14 cellular contexts compared by ENCODE assay signal in the genomic region with DNA sequence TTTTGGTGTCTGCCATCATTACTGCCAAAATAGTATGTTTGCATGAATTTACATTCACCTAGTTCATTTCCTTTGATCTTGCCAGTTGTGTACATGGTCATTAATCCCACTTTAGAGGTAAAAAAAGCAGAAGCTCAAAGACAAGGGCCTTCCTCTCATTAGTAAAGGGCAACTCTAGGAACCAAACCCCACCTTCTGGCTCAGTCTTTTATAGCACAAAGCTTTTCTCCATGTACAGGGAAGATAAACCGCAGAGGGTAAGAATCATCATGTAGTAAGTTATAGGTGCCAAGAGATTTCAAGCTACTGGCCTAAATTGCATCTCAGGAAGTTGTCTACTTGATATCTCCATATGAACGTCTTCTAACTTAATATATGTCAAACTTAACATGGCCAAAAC. TPM values are rescaled to one million over a fixed set of nuclear protein-coding genes. Genes with fewer than 3 reads are reported as not detected.
DNase-seq lines count a peak whose midpoint lies in the region; FAIRE-seq and TF ChIP-seq lines count a peak whose summit lies in the region.
"Had no signal": no experiment of that assay in that cellular context is flagged by ENCODE, and none has a peak within 500 bp of the region (broad histone marks: within the 10 kb centered on the region; RNA-seq: fewer than 3 reads in every experiment).

No MANE protein-coding gene starts in this region.

- no peak overlapping the region for H3K4me3 ChIP-seq in fibroblast of mammary gland (ENCODE audit: control insufficient read depth, low read depth, low read length)
- H3K4me3 ChIP-seq: breast epithelium, esophagus squamous epithelium had no signal

- DNase-seq in AG08395 (ENCODE audit: low spot score) (peak; percentile 19), GM12891 (ENCODE audit: insufficient read length, low spot score) (no peak), OCI-M1 (lab: John Stamatoyannopoulos, UW) (peak; percentile 47), fibroblast of mammary gland (ENCODE audit: low read depth) (peak; percentile 36), DMS79 treated with DMSO at 0.1 percent for 48 hours (lab: John Stamatoyannopoulos, UW) (no peak), NCI-H446 treated with DMSO at 0.1 percent for 48 hours (lab: John Stamatoyannopoulos, UW) (no peak), frontal cortex (ENCODE audit: low spot score in 2 of 2) (no peak)
- DNase-seq in NK-92 treated with Interleukin-12 subunit alpha and Interleukin-12 subunit beta, amount 100 ng/mL, for 24 hours (lab: John Stamatoyannopoulos, UW) = no peak
- DNase-seq: CD4-positive, alpha-beta T cell; esophagus squamous epithelium; left cardiac atrium; NCI-H510A; T1000 had no signal

- peak; percentile 9 for FAIRE-seq in GM12891 (lab: Jason Lieb, UNC)
- no peak for FAIRE-seq in frontal cortex (lab: Jason Lieb, UNC)

- TF ChIP-seq CTCF in fibroblast of mammary gland (conservative IDR thresholded peaks at IDR 0.05; ENCODE audit: control insufficient read depth, insufficient read depth, low read depth, low read length) = peak; percentile 11

- no peak for TF ChIP-seq POLR2A in GM12891 (IDR thresholded peaks at IDR 0.05; ENCODE audit: low read depth, low read length)

TF ChIP-seq in GM12891, 5 proteins besides CTCF, POLR2A, EP300 and RAD21:
- TF ChIP-seq TAF1 (IDR thresholded peaks at IDR 0.05; ENCODE audit: low read depth, low read length) (no peak), SPI1 (IDR thresholded peaks at IDR 0.05; ENCODE audit: low read depth, low read length) (no peak), POLR2AphosphoS5 (IDR thresholded peaks at IDR 0.05; ENCODE audit: low read depth, low read length) (no peak), POU2F2 (IDR thresholded peaks at IDR 0.05; ENCODE audit: low read depth, low read length) (no peak), PAX5 (IDR thresholded peaks at IDR 0.05; ENCODE audit: insufficient read depth, low read length, severe bottlenecking) (no peak)
TF ChIP-seq in GM12891: peak in this region for 0.

RNA-seq across cellular contexts. Expression of a gene that starts 19.3 kb away (rescaled TPM):
- 43.5 TPM for polyA plus RNA-seq in GM12891 (2012; ENCODE audit: low read depth, missing spikeins)
- total RNA-seq in frontal cortex = 58.7 TPM

RNA-seq across cellular contexts. Expression of a gene that starts 20.4 kb away (rescaled TPM):
- 8.9 TPM for polyA plus RNA-seq in GM12891 (2012; ENCODE audit: low read depth, missing spikeins)
- total RNA-seq in frontal cortex = 15.1 TPM

RNA-seq across cellular contexts. Expression of a gene that starts 36.2 kb away (rescaled TPM):
- not detected for polyA plus RNA-seq in GM12891 (2012; ENCODE audit: low read depth, missing spikeins)
- not detected for total RNA-seq in frontal cortex
- total RNA-seq: breast epithelium; CD4-positive, alpha-beta T cell; esophagus squamous epithelium; left cardiac atrium had no signal

RNA-seq across cellular contexts. Expression of a gene that starts 58.8 kb away (rescaled TPM):
- 0.18 TPM for polyA plus RNA-seq in GM12891 (2012; ENCODE audit: low read depth, missing spikeins)
- total RNA-seq in frontal cortex = 2.4 TPM
- total RNA-seq: CD4-positive, alpha-beta T cell had no signal

Comparison
In these comparisons a context has a peak if more than half of its experiments do, and no peak if none do; other contexts are left out.
1. DNase-seq: peak in AG08395 (single experiment), OCI-M1 (single experiment) and fibroblast of mammary gland (single experiment); none in GM12891 (single experiment), DMS79 treated with DMSO at 0.1 percent for 48 hours (single experiment), NCI-H446 treated with DMSO at 0.1 percent for 48 hours (single experiment), NK-92 treated with Interleukin-12 subunit alpha and Interleukin-12 subunit beta, amount 100 ng/mL, for 24 hours (single experiment) and frontal cortex (0 of 2).